In genomic region chr1:42658880-42659337, GRCh38 we compare ENCODE assay signal across 8 cellular contexts. TPM values are rescaled to one million over a fixed set of nuclear protein-coding genes. Genes with fewer than 3 reads are reported as not detected.
DNase-seq lines count a peak whose midpoint lies in the region; ATAC-seq and TF ChIP-seq lines count a peak whose summit lies in the region.

No MANE protein-coding gene starts in this region.

- H3K4me1 ChIP-seq in KMS-11 (ENCODE audit: low read depth, poor library complexity, severe bottlenecking) = peaks cover 44% of the 10 kb centered on the region
- H3K4me1 ChIP-seq in mesodermal cell (ENCODE audit: control insufficient read depth, insufficient read depth, low read length, poor library complexity, severe bottlenecking) = no peaks in the 10 kb centered on the region

- H3K9me3 ChIP-seq in mesodermal cell (ENCODE audit: control insufficient read depth, low read length) = no peaks in the 10 kb centered on the region

- peaks cover 41% of the 10 kb centered on the region; the same call in 1 of the 2 replicates for H3K79me2 ChIP-seq in KMS-11 (ENCODE audit: insufficient read depth, low read depth)

- no peak for TF ChIP-seq CTCF in GM12864 (IDR thresholded peaks at IDR 0.05; ENCODE audit: low read depth, low read length, missing control alignments)
- no peak for TF ChIP-seq CTCF in KMS-11 (conservative IDR thresholded peaks at IDR 0.05; ENCODE audit: low read depth, low read length)
- TF ChIP-seq CTCF in cardiac fibroblast (IDR thresholded peaks at IDR 0.05; ENCODE audit: low read depth, low read length) = no peak
- TF ChIP-seq CTCF in GM13977 (IDR thresholded peaks at IDR 0.05; ENCODE audit: extremely low read depth, insufficient read depth, missing control alignments) = no peak

- peak overlapping the region; percentile 81 for H3K4me2 ChIP-seq in KMS-11

- H3K36me3 ChIP-seq in KMS-11 (ENCODE audit: insufficient read depth) (peaks cover 8% of the 10 kb centered on the region; the same call in 1 of the 2 replicates), mesodermal cell (ENCODE audit: control insufficient read depth, insufficient read depth, low read length) (peaks cover 38% of the 10 kb centered on the region)

- peak overlapping the region; percentile 83 for H3K9ac ChIP-seq in KMS-11

- in situ Hi-C loops in GM13977 (cut with MboI; ENCODE audit: low pct_unique_long_range_greater_than_20kb, low sequenced_read_pairs, unreplicated experiment) = no loop called here

- H3K27ac ChIP-seq in KMS-11 = peak overlapping the region; percentile 72
- H3K27ac ChIP-seq in mesodermal cell (ENCODE audit: low read depth, low read length, severe bottlenecking) = no peak overlapping the region

- DNase-seq in GM12864 (ENCODE audit: low read depth) = no peak
- peak; percentile 7 to 36 for DNase-seq in cardiac fibroblast (ENCODE audit: low read depth in 2 of 2)
- no peak for DNase-seq in GM13977 (ENCODE audit: low spot score)
- no peak for DNase-seq in NCI-H2107 treated with DMSO at 0.1 percent for 48 hours (lab: John Stamatoyannopoulos, UW; ENCODE audit: unreplicated experiment)

- H4K20me1 ChIP-seq in KMS-11 (ENCODE audit: insufficient read depth) = no peaks in the 10 kb centered on the region

- peak overlapping the region; percentile 95; the same call in 1 of the 2 replicates for H2AFZ ChIP-seq in KMS-11 (ENCODE audit: low read depth)

- no peak for ATAC-seq in GM21526 (IDR thresholded peaks at IDR 0.05; ENCODE audit: low FRiP score, unreplicated experiment)
- no peak for ATAC-seq in HG03460 (IDR thresholded peaks at IDR 0.05; ENCODE audit: unreplicated experiment)

- H3K27me3 ChIP-seq in KMS-11 (ENCODE audit: insufficient read depth, low read depth) = no peaks in the 10 kb centered on the region

- 7 to 8% methylated on average over 18 to 19 of the region's 19 CpGs for WGBS in mesodermal cell (ENCODE audit: insufficient coverage in 2 of 2), 2 experiments

- H3K4me3 ChIP-seq in GM12864 (ENCODE audit: low read depth, low read length) (peak overlapping the region; percentile 71), KMS-11 (IDR thresholded peaks at IDR 0.05; ENCODE audit: insufficient read depth, low read depth, low read length) (peak overlapping the region; percentile 72), cardiac fibroblast (replicated peaks in 1 of 2; ENCODE audit: low read depth in 2 of 2, low read length in 2 of 2) (peak overlapping the region; percentile 76 to 92), mesodermal cell (ENCODE audit: extremely low read depth, insufficient read depth, low read length, poor library complexity, severe bottlenecking) (peak overlapping the region; percentile 73)

RNA-seq across cellular contexts. Expression of gene PPIH, which starts 0.7 kb away (rescaled TPM):
- 47.3 TPM for polyA plus RNA-seq in mesodermal cell (2013, experiment 1 of 2)
- 40.1 TPM for polyA plus RNA-seq in mesodermal cell (2013, experiment 2 of 2)

RNA-seq across cellular contexts. Expression of gene YBX1, which starts 23.3 kb away (rescaled TPM):
- 1,107 TPM for polyA plus RNA-seq in mesodermal cell (2013, experiment 1 of 2)
- 1,136 TPM for polyA plus RNA-seq in mesodermal cell (2013, experiment 2 of 2)

Comparison
In these comparisons a context has a peak if more than half of its experiments do, and no peak if none do; other contexts are left out.
1. DNase-seq: peak in cardiac fibroblast (2 of 2); none in GM12864 (single experiment), GM13977 (single experiment) and NCI-H2107 treated with DMSO at 0.1 percent for 48 hours (single experiment).
2. Peak in every context shown above with its lines, with median percentiles within 50 percentile points of each other: H3K4me3 ChIP-seq.